ENCODE assay signal across 10 cellular contexts in genomic region chr14:35985504-35986218, GRCh38.
DNase-seq lines count a peak whose midpoint lies in the region; ATAC-seq and TF ChIP-seq lines count a peak whose summit lies in the region.
"Had no signal": no experiment of that assay in that cellular context is flagged by ENCODE, and none has a peak within 500 bp of the region (broad histone marks: within the 10 kb centered on the region; RNA-seq: fewer than 3 reads in every experiment).

No MANE protein-coding gene starts in this region.

- TF ChIP-seq CTCF in gastrocnemius medialis (IDR thresholded peaks at IDR 0.05 in 4 of 5, conservative IDR thresholded peaks at IDR 0.05 in 1 of 5): no peak

- H3K4me1 Mint-ChIP-seq in activated naive CD8-positive, alpha-beta T cell treated with anti-CD3 and anti-CD28 coated beads for 36 hours: peaks cover 7% of the 10 kb centered on the region
- H3K4me1 Mint-ChIP-seq: IgD-negative memory B cell had no signal

- in situ Hi-C loops in gastrocnemius medialis (cut with MboI; ENCODE audit: low sequenced_read_pairs in 4 of 4): no loop called here

- ATAC-seq in GM18909 (IDR thresholded peaks at IDR 0.05; ENCODE audit: poor library complexity, unreplicated experiment) (peak; percentile 55), HG02642 (IDR thresholded peaks at IDR 0.05; ENCODE audit: poor library complexity, unreplicated experiment) (peak; percentile 25), gastrocnemius medialis (no peak)

- TF ChIP-seq POLR2A in gastrocnemius medialis (IDR thresholded peaks at IDR 0.05): no peak

- no peaks in the 10 kb centered on the region for H3K9me3 ChIP-seq in gastrocnemius medialis

- H3K4me3 ChIP-seq in H7 (ENCODE audit: insufficient read depth, low read depth, low read length): no peak overlapping the region
- no peak overlapping the region for H3K4me3 ChIP-seq in gastrocnemius medialis

- H3K27me3 ChIP-seq in H7 (ENCODE audit: control insufficient read depth, insufficient read depth, low read length): no peaks in the 10 kb centered on the region; the same call in 1 of the 2 replicates
- no peaks in the 10 kb centered on the region for H3K27me3 ChIP-seq in gastrocnemius medialis

- no peak for DNase-seq in activated naive CD8-positive, alpha-beta T cell treated with anti-CD3 and anti-CD28 coated beads for 36 hours
- peak; percentile 92 for DNase-seq in putamen (ENCODE audit: low spot score)
- DNase-seq in H7: no peak
- no peak for DNase-seq in cerebellum (ENCODE audit: low spot score)
- DNase-seq in gastrocnemius medialis: no peak
- DNase-seq: activated effector memory CD4-positive, alpha-beta T cell treated with anti-CD3 and anti-CD28 coated beads, Interleukin-2, amount 50 U/mL, for 16 hours; effector CD4-positive, alpha-beta T cell had no signal

- H3K4me3 Mint-ChIP-seq in activated naive CD8-positive, alpha-beta T cell treated with anti-CD3 and anti-CD28 coated beads for 36 hours: no peak overlapping the region
- H3K4me3 Mint-ChIP-seq: IgD-negative memory B cell had no signal

- intact Hi-C loops in gastrocnemius medialis (cut with DNase I; ENCODE audit: low total_unique reads): no loop called here

- no peaks in the 10 kb centered on the region for H3K36me3 Mint-ChIP-seq in activated naive CD8-positive, alpha-beta T cell treated with anti-CD3 and anti-CD28 coated beads for 36 hours

- H3K27ac Mint-ChIP-seq in activated naive CD8-positive, alpha-beta T cell treated with anti-CD3 and anti-CD28 coated beads for 36 hours: peak overlapping the region; percentile 11
- H3K27ac Mint-ChIP-seq: IgD-negative memory B cell had no signal

- H3K27me3 Mint-ChIP-seq in activated naive CD8-positive, alpha-beta T cell treated with anti-CD3 and anti-CD28 coated beads for 36 hours: no peaks in the 10 kb centered on the region

- H3K9me3 Mint-ChIP-seq in activated naive CD8-positive, alpha-beta T cell treated with anti-CD3 and anti-CD28 coated beads for 36 hours: no peaks in the 10 kb centered on the region
- H3K9me3 Mint-ChIP-seq: IgD-negative memory B cell had no signal

- H3K27ac ChIP-seq in gastrocnemius medialis: no peak overlapping the region

- H3K36me3 ChIP-seq in H7 (replicated peaks; ENCODE audit: control insufficient read depth, insufficient read depth, low read length): no peaks in the 10 kb centered on the region
- H3K36me3 ChIP-seq in gastrocnemius medialis: no peaks in the 10 kb centered on the region

- no peaks in the 10 kb centered on the region for H3K4me1 ChIP-seq in gastrocnemius medialis

Comparison
In these comparisons a context has a peak if more than half of its experiments do, and no peak if none do; other contexts are left out.
1. ATAC-seq: peak in GM18909 (single experiment) and HG02642 (single experiment); none in gastrocnemius medialis (0 of 2).